12 cellular contexts compared by ENCODE assay signal in genomic region chr4:101156619-101157310, GRCh38.
DNase-seq lines count a peak whose midpoint lies in the region; ATAC-seq and TF ChIP-seq lines count a peak whose summit lies in the region.
"Had no signal": no experiment of that assay in that cellular context is flagged by ENCODE, and none has a peak within 500 bp of the region (broad histone marks: within the 10 kb centered on the region; RNA-seq: fewer than 3 reads in every experiment).

No MANE protein-coding gene starts in this region.

- intact Hi-C loops in Right ventricle myocardium inferior (cut with DNase I) = no loop called here

- no peaks in the 10 kb centered on the region for H3K27me3 ChIP-seq in ACC112 (ENCODE audit: insufficient read depth, low read length)
- H3K27me3 ChIP-seq: BLaER1 treated with 17β-estradiol and CSF1 and Interleukin-3, amounts not matched to agents 10 nM and 100 nM had no signal

- TF ChIP-seq CTCF in fibroblast of the aortic adventitia (IDR thresholded peaks at IDR 0.05; ENCODE audit: insufficient read depth, low read length) = no peak

- H3K4me1 Mint-ChIP-seq in T-cell = peaks cover 31 to 58% (median 40%) of the 10 kb centered on the region in 3 donors

- no peak for TF ChIP-seq POLR2A in GM18505 (IDR thresholded peaks at IDR 0.05; ENCODE audit: borderline replicate concordance, extremely low read depth, insufficient read depth, insufficient read length)

- H3K36me3 ChIP-seq in ACC112 (ENCODE audit: insufficient read depth, low read length) = no peaks in the 10 kb centered on the region

- CTCF ChIA-PET in T-cell (lab: Charles Lee) = no interaction called here

- H2AFZ ChIP-seq in ACC112 (ENCODE audit: low read length, unreplicated experiment) = peak overlapping the region; percentile 10

- peaks cover 11% of the 10 kb centered on the region for H3K79me2 ChIP-seq in ACC112 (ENCODE audit: control insufficient read depth, insufficient read depth, low read length, unreplicated experiment)

- H3K27me3 Mint-ChIP-seq in T-cell = no peaks in the 10 kb centered on the region

- POLR2A ChIA-PET in T-cell (lab: Charles Lee) = no interaction called here

- H3K27ac Mint-ChIP-seq in T-cell = peak overlapping the region; percentile 23 to 40

- H3K36me3 Mint-ChIP-seq in T-cell = peaks cover 8% of the 10 kb centered on the region

- H3K9me3 Mint-ChIP-seq in T-cell = no peaks in the 10 kb centered on the region

- H3K4me3 ChIP-seq in ACC112 (ENCODE audit: low read depth, low read length) = peak overlapping the region; percentile 22
- no peak overlapping the region for H3K4me3 ChIP-seq in fibroblast of the aortic adventitia (ENCODE audit: low read depth, low read length)
- H3K4me3 ChIP-seq: BLaER1 treated with 17β-estradiol and CSF1 and Interleukin-3, amounts not matched to agents 10 nM and 100 nM had no signal

- DNase-seq in T-cell (no peak), fibroblast of the aortic adventitia (ENCODE audit: low read depth) (peak; percentile 22), NCI-H2081 treated with DMSO at 0.1 percent for 48 hours (lab: John Stamatoyannopoulos, UW) (no peak), Right ventricle myocardium inferior (ENCODE audit: missing footprints) (no peak)
- DNase-seq: activated CD4-positive, alpha-beta T cell treated with anti-CD3 and anti-CD28 coated beads for 1 hour; Karpas-422; SIG-M5 had no signal

- H3K4me3 Mint-ChIP-seq in T-cell = no peak overlapping the region

- ATAC-seq in GM21360 (IDR thresholded peaks at IDR 0.05; ENCODE audit: unreplicated experiment) (peak; percentile 50), T-cell (replicated peaks in 1 of 4) (no peak), GM18505 (IDR thresholded peaks at IDR 0.05; ENCODE audit: unreplicated experiment) (no peak), Right ventricle myocardium inferior (no peak), GM19455 (IDR thresholded peaks at IDR 0.05; ENCODE audit: unreplicated experiment) (no peak)

- peak overlapping the region; percentile 53 for H3K27ac ChIP-seq in ACC112 (ENCODE audit: low read depth, low read length)
- H3K27ac ChIP-seq: BLaER1 treated with 17β-estradiol and CSF1 and Interleukin-3, amounts not matched to agents 10 nM and 100 nM had no signal

- peaks cover 37% of the 10 kb centered on the region for H3K4me1 ChIP-seq in ACC112 (ENCODE audit: control insufficient read depth, insufficient read depth, low read length, unreplicated experiment)
